In genomic region chr14:66216763-66217162, GRCh38 we compare ENCODE assay signal across 18 cellular contexts.
"Had no signal": no experiment of that assay in that cellular context is flagged by ENCODE, and none has a peak within 500 bp of the region (broad histone marks: within the 10 kb centered on the region; RNA-seq: fewer than 3 reads in every experiment).

No MANE protein-coding gene starts in this region.

- H3K27me3 ChIP-seq: foreskin keratinocyte had no signal

- DNase-seq: activated CD4-positive, alpha-beta memory T cell treated with anti-CD3 and anti-CD28 coated beads for 36 hours; activated CD4-positive, alpha-beta T cell treated with anti-CD3 and anti-CD28 coated beads for 36 hours; activated naive CD4-positive, alpha-beta T cell treated with Interleukin-2 at 50 U/mL for 16 hours; activated naive CD8-positive, alpha-beta T cell treated with anti-CD3 and anti-CD28 coated beads, Interleukin-2, amount 10 ng/mL, durations not matched to agents 7 days and 5 days; amygdala; dermis blood vessel endothelial cell; effector memory CD8-positive, alpha-beta T cell; foreskin keratinocyte; hippocampal formation; midbrain; nephron progenitor cell; occipital lobe; posterior cingulate gyrus; retina; stimulated activated naive B cell treated with anti-CD40 and anti-IgM and Interleukin-4, amounts not matched to agents 10 μg/mL and 1 μg/mL and 100 μg/mL, for 72 hours had no signal

- ATAC-seq: activated CD4-positive, alpha-beta T cell treated with anti-CD3 and anti-CD28 coated beads for 36 hours; activated T-helper 17 cell treated with anti-CD3 and anti-CD28 coated beads, Interleukin-2, amount 50 U/mL, for 72 hours; effector memory CD8-positive, alpha-beta T cell; foreskin keratinocyte; left lobe of liver; stimulated activated naive B cell treated with anti-CD40 and anti-IgM and Interleukin-4, amounts not matched to agents 10 μg/mL and 1 μg/mL and 100 μg/mL, for 72 hours; WTC11 had no signal

- H3K4me1 ChIP-seq: foreskin keratinocyte had no signal

- H3K27ac ChIP-seq: foreskin keratinocyte had no signal
